In the genomic region with DNA sequence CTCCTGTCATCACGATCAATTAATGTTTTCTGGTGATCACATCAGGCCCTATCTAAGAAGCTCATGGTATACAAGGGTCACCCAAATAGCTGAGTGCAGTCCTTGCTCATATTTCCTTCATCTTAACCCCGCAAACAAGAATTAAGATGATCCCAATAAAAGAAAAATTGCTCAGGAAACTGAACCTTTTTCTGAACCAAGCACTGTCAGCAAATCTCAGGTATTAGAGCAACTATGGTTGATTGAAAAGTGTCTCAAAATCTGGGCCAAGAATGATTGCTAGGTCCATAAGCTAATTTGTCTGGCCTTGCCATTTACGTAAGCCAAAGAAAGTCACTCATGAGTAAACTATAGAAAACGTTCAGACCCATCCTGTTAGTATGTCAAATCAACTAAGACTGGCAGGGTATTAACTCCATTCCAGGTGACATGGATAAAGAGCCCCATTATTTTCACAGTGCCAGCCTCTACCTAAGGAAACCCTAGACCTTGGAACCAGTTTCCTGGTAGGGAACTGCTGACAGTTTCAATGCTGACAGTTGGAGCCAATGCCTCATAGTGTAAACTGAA, we compare ENCODE assay signal across 1 cellular context.
TF ChIP-seq lines count a peak whose summit lies in the region.

No MANE protein-coding gene starts in this region.

TF ChIP-seq in HepG2, 621 proteins besides CTCF, POLR2A, EP300 and RAD21 (continued from another document):
- TF ChIP-seq, protein P1, sequence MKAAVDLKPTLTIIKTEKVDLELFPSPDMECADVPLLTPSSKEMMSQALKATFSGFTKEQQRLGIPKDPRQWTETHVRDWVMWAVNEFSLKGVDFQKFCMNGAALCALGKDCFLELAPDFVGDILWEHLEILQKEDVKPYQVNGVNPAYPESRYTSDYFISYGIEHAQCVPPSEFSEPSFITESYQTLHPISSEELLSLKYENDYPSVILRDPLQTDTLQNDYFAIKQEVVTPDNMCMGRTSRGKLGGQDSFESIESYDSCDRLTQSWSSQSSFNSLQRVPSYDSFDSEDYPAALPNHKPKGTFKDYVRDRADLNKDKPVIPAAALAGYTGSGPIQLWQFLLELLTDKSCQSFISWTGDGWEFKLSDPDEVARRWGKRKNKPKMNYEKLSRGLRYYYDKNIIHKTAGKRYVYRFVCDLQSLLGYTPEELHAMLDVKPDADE (CRISPR knock-in tag; IDR thresholded peaks at IDR 0.05): 0 out of 2 replicates have a peak, but pooled peaks have one; percentile 27
- TF ChIP-seq ZC3H4 (CRISPR knock-in tag; IDR thresholded peaks at IDR 0.05; ENCODE audit: borderline replicate concordance) (peak; percentile 33; the same call in 1 of the 2 replicates), ZNF543 (CRISPR knock-in tag; IDR thresholded peaks at IDR 0.05) (no peak), ZNF34 (CRISPR knock-in tag; IDR thresholded peaks at IDR 0.05; ENCODE audit: borderline replicate concordance) (no peak), ZFP37 (CRISPR knock-in tag; IDR thresholded peaks at IDR 0.05; ENCODE audit: borderline replicate concordance) (no peak), ZNF432 (CRISPR knock-in tag; IDR thresholded peaks at IDR 0.05; ENCODE audit: borderline replicate concordance) (no peak), ZNF329 (CRISPR knock-in tag; IDR thresholded peaks at IDR 0.05; ENCODE audit: low read depth) (no peak), MAFK (conservative IDR thresholded peaks at IDR 0.05 in 1 of 2, IDR thresholded peaks at IDR 0.05 in 1 of 2; ENCODE audit: low read length in 2 of 2) (peak; percentile 32 to 54; a peak in 2 of 4 replicates), KLF11 (CRISPR knock-in tag; IDR thresholded peaks at IDR 0.05) (no peak), ELF3 (CRISPR knock-in tag; IDR thresholded peaks at IDR 0.05) (peak; percentile 38; the same call in 1 of the 2 replicates), ZNF766 (CRISPR knock-in tag; IDR thresholded peaks at IDR 0.05; ENCODE audit: borderline replicate concordance) (no peak)
- TF ChIP-seq, protein P2, sequence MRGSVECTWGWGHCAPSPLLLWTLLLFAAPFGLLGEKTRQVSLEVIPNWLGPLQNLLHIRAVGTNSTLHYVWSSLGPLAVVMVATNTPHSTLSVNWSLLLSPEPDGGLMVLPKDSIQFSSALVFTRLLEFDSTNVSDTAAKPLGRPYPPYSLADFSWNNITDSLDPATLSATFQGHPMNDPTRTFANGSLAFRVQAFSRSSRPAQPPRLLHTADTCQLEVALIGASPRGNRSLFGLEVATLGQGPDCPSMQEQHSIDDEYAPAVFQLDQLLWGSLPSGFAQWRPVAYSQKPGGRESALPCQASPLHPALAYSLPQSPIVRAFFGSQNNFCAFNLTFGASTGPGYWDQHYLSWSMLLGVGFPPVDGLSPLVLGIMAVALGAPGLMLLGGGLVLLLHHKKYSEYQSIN (CRISPR knock-in tag; IDR thresholded peaks at IDR 0.05; ENCODE audit: borderline replicate concordance): no peak
- TF ChIP-seq, protein P3, sequence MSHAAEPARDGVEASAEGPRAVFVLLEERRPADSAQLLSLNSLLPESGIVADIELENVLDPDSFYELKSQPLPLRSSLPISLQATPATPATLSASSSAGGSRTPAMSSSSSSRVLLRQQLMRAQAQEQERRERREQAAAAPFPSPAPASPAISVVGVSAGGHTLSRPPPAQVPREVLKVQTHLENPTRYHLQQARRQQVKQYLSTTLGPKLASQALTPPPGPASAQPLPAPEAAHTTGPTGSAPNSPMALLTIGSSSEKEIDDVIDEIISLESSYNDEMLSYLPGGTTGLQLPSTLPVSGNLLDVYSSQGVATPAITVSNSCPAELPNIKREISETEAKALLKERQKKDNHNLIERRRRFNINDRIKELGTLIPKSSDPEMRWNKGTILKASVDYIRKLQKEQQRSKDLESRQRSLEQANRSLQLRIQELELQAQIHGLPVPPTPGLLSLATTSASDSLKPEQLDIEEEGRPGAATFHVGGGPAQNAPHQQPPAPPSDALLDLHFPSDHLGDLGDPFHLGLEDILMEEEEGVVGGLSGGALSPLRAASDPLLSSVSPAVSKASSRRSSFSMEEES (CRISPR knock-in tag; IDR thresholded peaks at IDR 0.05): no peak
